Comparison of ENCODE assay signal across 8 cellular contexts in genomic region chr15:88878720-88879184, GRCh38. TPM values are rescaled to one million over a fixed set of nuclear protein-coding genes. Genes with fewer than 3 reads are reported as not detected.
A peak's percentile ranks its signal among the peaks of the same experiment; 100 is the strongest.
DNase-seq lines count a peak whose midpoint lies in the region; ATAC-seq and TF ChIP-seq lines count a peak whose summit lies in the region.

No MANE protein-coding gene starts in this region.

- intact Hi-C loops in A673 (cut with micrococcal nuclease; ENCODE audit: unreplicated experiment) = no loop called here

- H3K9ac ChIP-seq in liver (ENCODE audit: low read depth in 1 of 2, low read length in 2 of 2) = no peak overlapping the region

- TF ChIP-seq CTCF in A673 (conservative IDR thresholded peaks at IDR 0.05; ENCODE audit: low read depth, low read length) (peak; percentile 90), GM06990 (IDR thresholded peaks at IDR 0.05; ENCODE audit: insufficient read depth, low read length, poor library complexity, severe bottlenecking) (peak; percentile 90), liver (IDR thresholded peaks at IDR 0.05; ENCODE audit: low read depth, low read length, missing input control) (peak; percentile 41)

- 74% methylated on average over 18 of the region's 18 CpGs for whole genome bisulfite sequencing in liver

- BruUV-seq in A673 (replicated peaks; lab: Mats Ljungman, UMichigan) = no TSS peak

- POLR2A ChIA-PET in A673 (lab: Charles Lee; ENCODE audit: low non-redundant PET) = no interaction called here

- DNase-seq in A673 (ENCODE audit: low spot score) = peak; percentile 61
- DNase-seq in GM06990 (ENCODE audit: extremely low read depth, insufficient read length) = no peak
- DNase-seq in HUDEP-2 (lab: John Stamatoyannopoulos, UW; ENCODE audit: unreplicated experiment in 76 of 76) = peak in 47 of 76 experiments; percentile 3 to 68 (median 25)
- DNase-seq in SK-N-DZ (ENCODE audit: low spot score) = peak; percentile 56
- peak; percentile 80 to 88 for DNase-seq in T47D (ENCODE audit: low read depth in 1 of 2, low spot score in 1 of 2)
- no peak for DNase-seq in globus pallidus (ENCODE audit: low spot score)

- H3K27ac ChIP-seq in A673 (ENCODE audit: low read depth, low read length, poor library complexity, severe bottlenecking) (no peak overlapping the region), liver (ENCODE audit: low read depth in 1 of 2, low read length in 2 of 2) (no peak overlapping the region)

- H3K9me3 ChIP-seq in A673 (ENCODE audit: low read depth, low read length, poor library complexity, severe bottlenecking) (no peaks in the 10 kb centered on the region), liver (ENCODE audit: control insufficient read depth in 4 of 4, low read length in 3 of 4) (no peaks in the 10 kb centered on the region)

- TF ChIP-seq RAD21 in liver (IDR thresholded peaks at IDR 0.05) = peak in 1 of 2 donors; percentile 53

- CTCF ChIA-PET in A673 (lab: Charles Lee) = interaction anchor here (0.6 to 0.9 kb wide), 5 partner anchors 8 to 265 kb away, joined by 3 read pairs; no protein-coding TSS in a partner anchor

- no peak overlapping the region for H3K4me3 ChIP-seq in A673 (ENCODE audit: low read depth, low read length, poor library complexity, severe bottlenecking)
- H3K4me3 ChIP-seq in GM06990 (replicated peaks; ENCODE audit: low read depth, low read length) = no peak overlapping the region
- no peak overlapping the region for H3K4me3 ChIP-seq in liver (ENCODE audit: low read depth in 1 of 3, low read length in 3 of 3)

- ATAC-seq in HG03175 (IDR thresholded peaks at IDR 0.05; ENCODE audit: unreplicated experiment) = no peak

- H3K27me3 ChIP-seq in A673 (replicated peaks; ENCODE audit: insufficient read depth, low read depth, low read length, poor library complexity) (peaks cover 11% of the 10 kb centered on the region), GM06990 (replicated peaks; ENCODE audit: control insufficient read depth, insufficient read depth, low read length) (no peaks in the 10 kb centered on the region), liver (ENCODE audit: control insufficient read depth in 4 of 4, insufficient read depth in 4 of 4, low read length in 3 of 4) (no peaks in the 10 kb centered on the region)

- in situ Hi-C loops in T47D (cut with HindIII; ENCODE audit: low pct_unique_long_range_greater_than_20kb, low sequenced_read_pairs) = no loop called here

- no peaks in the 10 kb centered on the region for H3K36me3 ChIP-seq in A673 (ENCODE audit: insufficient read depth, low read length, poor library complexity, severe bottlenecking)
- no peaks in the 10 kb centered on the region for H3K36me3 ChIP-seq in GM06990 (ENCODE audit: control insufficient read depth, insufficient read depth, low read length)
- no peaks in the 10 kb centered on the region for H3K36me3 ChIP-seq in liver (ENCODE audit: control insufficient read depth in 4 of 4, insufficient read depth in 3 of 4, low read depth in 1 of 4, low read length in 3 of 4)

- no peaks in the 10 kb centered on the region for H3K4me1 ChIP-seq in A673 (ENCODE audit: insufficient read depth, low read length, poor library complexity, severe bottlenecking)
- no peaks in the 10 kb centered on the region for H3K4me1 ChIP-seq in liver (ENCODE audit: control insufficient read depth in 4 of 4, insufficient read depth in 4 of 4, low read length in 3 of 4)

TF ChIP-seq in liver, 16 proteins besides CTCF, POLR2A, EP300 and RAD21:
- TF ChIP-seq ATF3 (IDR thresholded peaks at IDR 0.05) (no peak), ZBTB33 (IDR thresholded peaks at IDR 0.05) (no peak)

RNA-seq across cellular contexts. Expression of gene HAPLN3, which starts 16.6 kb away (rescaled TPM):
- total RNA-seq in A673 (2021) (1.4 and 2.0 TPM in 2 replicates), liver (under 1 TPM; 0.33 to 0.51 TPM)
- 0.61 and 1.6 TPM in 2 replicates for polyA plus RNA-seq in SK-N-DZ (2014; cell fraction: cytosol; rRNA removed)
- 1.0 and 1.6 TPM in 2 replicates for polyA plus RNA-seq in SK-N-DZ (2014; cell fraction: nucleus; rRNA removed)
- under 1 TPM; 0.21 to 0.35 TPM for polyA plus RNA-seq in liver

RNA-seq across cellular contexts. Expression of gene MFGE8, which starts 34.4 kb away (rescaled TPM):
- 118 and 129 TPM in 2 replicates for total RNA-seq in A673 (2021)
- 33.9 and 45.2 TPM in 2 replicates for polyA plus RNA-seq in SK-N-DZ (2014; cell fraction: cytosol; rRNA removed)
- polyA plus RNA-seq in SK-N-DZ (2014; cell fraction: nucleus; rRNA removed) = 50.8 and 51.1 TPM in 2 replicates
- 10 to 100 TPM in 1 of 2 donors, 1 to 10 TPM in 1; 6.6 to 13.6 TPM for total RNA-seq in liver
- polyA plus RNA-seq in liver = 10 to 100 TPM; 12.0 to 14.8 TPM

Comparison
In these comparisons a context has a peak if more than half of its experiments do, and no peak if none do; other contexts are left out.
1. DNase-seq: peak in A673 (single experiment), HUDEP-2 (47 of 76), SK-N-DZ (single experiment) and T47D (2 of 2); none in GM06990 (single experiment) and globus pallidus (single experiment).
2. Peak in every context shown above with its lines, with median percentiles within 50 percentile points of each other: CTCF ChIP-seq.